Comparison of ENCODE assay signal across 1 cellular context in genomic region chr5:178357127-178357526, GRCh38.
TF ChIP-seq lines count a peak whose summit lies in the region.

No MANE protein-coding gene starts in this region.

TF ChIP-seq in H1, 55 proteins besides CTCF, POLR2A, EP300 and RAD21 (continued from another document):
- TF ChIP-seq MAX (IDR thresholded peaks at IDR 0.05) = 0 out of 2 replicates have a peak, but pooled peaks have one; percentile 31
- no peak for TF ChIP-seq NRF1 (IDR thresholded peaks at IDR 0.05; ENCODE audit: low read depth, low read length)
- no peak for TF ChIP-seq SP2 (IDR thresholded peaks at IDR 0.05; ENCODE audit: low read length)
- no peak for TF ChIP-seq CBX5 (IDR thresholded peaks at IDR 0.05; ENCODE audit: low read depth, low read length)
